ENCODE assay signal across 17 cellular contexts in genomic region chr2:186716899-186717811, GRCh38. TPM values are rescaled to one million over a fixed set of nuclear protein-coding genes. Genes with fewer than 3 reads are reported as not detected.
DNase-seq lines count a peak whose midpoint lies in the region; ATAC-seq, FAIRE-seq and TF ChIP-seq lines count a peak whose summit lies in the region.
"Had no signal": no experiment of that assay in that cellular context is flagged by ENCODE, and none has a peak within 500 bp of the region (broad histone marks: within the 10 kb centered on the region; RNA-seq: fewer than 3 reads in every experiment).

No MANE protein-coding gene starts in this region.

- no peaks in the 10 kb centered on the region for H3K36me3 Mint-ChIP-seq in GM23338 (ENCODE audit: low read depth)
- H3K36me3 Mint-ChIP-seq: CD4-positive, CD25-positive, alpha-beta regulatory T cell; naive thymus-derived CD4-positive, alpha-beta T cell had no signal

- H3K36me3 ChIP-seq in GM23338 (ENCODE audit: insufficient read depth) (no peaks in the 10 kb centered on the region), neuronal stem cell (replicated peaks in 1 of 2; ENCODE audit: control insufficient read depth in 2 of 2, insufficient read depth in 2 of 2, low read length in 2 of 2) (no peaks in the 10 kb centered on the region)

- no peak overlapping the region for H3K23ac ChIP-seq in neuronal stem cell (ENCODE audit: low read depth, low read length, poor library complexity)

- TF ChIP-seq CTCF in GM23338 (conservative IDR thresholded peaks at IDR 0.05; ENCODE audit: low read depth in 2 of 2) (no peak), fibroblast of the aortic adventitia (IDR thresholded peaks at IDR 0.05; ENCODE audit: insufficient read depth, low read length) (no peak)

- no peaks in the 10 kb centered on the region for H3K9me3 ChIP-seq in neuronal stem cell (replicated peaks in 1 of 2; ENCODE audit: control insufficient read depth in 2 of 2, insufficient read depth in 1 of 2, low read depth in 1 of 2, low read length in 2 of 2)
- H3K9me3 ChIP-seq: body of pancreas had no signal

- H2AFZ ChIP-seq in GM23338 (no peak overlapping the region), neuronal stem cell (ENCODE audit: low read length) (peak overlapping the region; percentile 82)

- H2BK15ac ChIP-seq in neuronal stem cell (ENCODE audit: low read length), result no peak overlapping the region

- no peak overlapping the region for H3K18ac ChIP-seq in neuronal stem cell (ENCODE audit: low read length)

- no peak overlapping the region for H3K9ac ChIP-seq in neuronal stem cell (ENCODE audit: low read depth, low read length, poor library complexity)

- H2BK12ac ChIP-seq in neuronal stem cell (ENCODE audit: low read length), result no peak overlapping the region

- H3F3A ChIP-seq in GM23338 (replicated peaks; ENCODE audit: low read depth), result no peaks in the 10 kb centered on the region

- H4K20me1 ChIP-seq in GM23338 (replicated peaks; ENCODE audit: insufficient read depth), result no peaks in the 10 kb centered on the region

- H3K9me2 ChIP-seq in GM23338 (ENCODE audit: insufficient read depth), result no peaks in the 10 kb centered on the region

- H3K27ac Mint-ChIP-seq in GM23338, result peak overlapping the region; percentile 71
- H3K27ac Mint-ChIP-seq: CD4-positive, CD25-positive, alpha-beta regulatory T cell; naive thymus-derived CD4-positive, alpha-beta T cell had no signal

- H3K4me1 ChIP-seq in GM23338 (ENCODE audit: insufficient read depth) (peaks cover 61% of the 10 kb centered on the region), neuronal stem cell (ENCODE audit: control insufficient read depth in 2 of 2, insufficient read depth in 1 of 2, low read depth in 1 of 2, low read length in 2 of 2) (peaks cover 10 to 42% of the 10 kb centered on the region in 2 donors)
- H3K4me1 ChIP-seq: body of pancreas had no signal

- no peak overlapping the region for H3K4me3 Mint-ChIP-seq in GM23338
- H3K4me3 Mint-ChIP-seq: CD4-positive, CD25-positive, alpha-beta regulatory T cell; naive thymus-derived CD4-positive, alpha-beta T cell had no signal

- H4K8ac ChIP-seq in neuronal stem cell (ENCODE audit: low read depth, low read length), result no peak overlapping the region

- H3K4me2 ChIP-seq in GM23338, result no peak overlapping the region
- no peak overlapping the region for H3K4me2 ChIP-seq in neuronal stem cell (ENCODE audit: insufficient read depth, low read length, poor library complexity, severe bottlenecking)

- H3K14ac ChIP-seq in neuronal stem cell (ENCODE audit: low read length), result no peak overlapping the region

- no peaks in the 10 kb centered on the region for H3K9me3 Mint-ChIP-seq in GM23338
- H3K9me3 Mint-ChIP-seq: naive thymus-derived CD4-positive, alpha-beta T cell had no signal

- no peak overlapping the region for H4K91ac ChIP-seq in neuronal stem cell (ENCODE audit: low read depth, low read length, poor library complexity)

- DNase-seq in GM23338 (ENCODE audit: low spot score), result peak; percentile 56
- DNase-seq in NCI-H69 (lab: John Stamatoyannopoulos, UW), result peak; percentile 79
- DNase-seq in fibroblast of the aortic adventitia (ENCODE audit: low read depth), result peak; percentile 30
- no peak for DNase-seq in neuronal stem cell (ENCODE audit: low spot score)
- DNase-seq in urothelium cell line (ENCODE audit: low spot score), result no peak
- DNase-seq in NCI-H128 (lab: John Stamatoyannopoulos, UW; ENCODE audit: unreplicated experiment), result no peak
- DNase-seq: activated gamma-delta T cell; body of pancreas; CD4-positive, CD25-positive, alpha-beta regulatory T cell; effector CD8-positive, alpha-beta T cell; KBM-7; left cardiac atrium; naive thymus-derived CD4-positive, alpha-beta T cell; NCI-H187; stimulated activated naive CD8-positive, alpha-beta T cell treated with anti-CD3 and anti-CD28 coated beads, Interleukin-15, Interleukin-2, amounts not matched to agents 100 U/mL and 50 U/mL, for 24 hours had no signal

- H3K4me1 Mint-ChIP-seq in GM23338, result peaks cover 50% of the 10 kb centered on the region
- H3K4me1 Mint-ChIP-seq: CD4-positive, CD25-positive, alpha-beta regulatory T cell; naive thymus-derived CD4-positive, alpha-beta T cell had no signal

- H3K27me3 Mint-ChIP-seq in GM23338 (ENCODE audit: insufficient read depth, low read depth, poor library complexity), result peaks cover 4% of the 10 kb centered on the region
- H3K27me3 Mint-ChIP-seq: CD4-positive, CD25-positive, alpha-beta regulatory T cell had no signal

- no peak overlapping the region for H2AK5ac ChIP-seq in neuronal stem cell (ENCODE audit: low read depth, low read length)

- ATAC-seq in GM23338 (peak; percentile 86), esophagus mucosa (no peak), GM19452 (IDR thresholded peaks at IDR 0.05; ENCODE audit: unreplicated experiment) (no peak)
- ATAC-seq: body of pancreas; left cardiac atrium; naive thymus-derived CD4-positive, alpha-beta T cell; stimulated activated naive CD8-positive, alpha-beta T cell treated with anti-CD3 and anti-CD28 coated beads, Interleukin-15, Interleukin-2, amounts not matched to agents 100 U/mL and 50 U/mL, for 24 hours had no signal

- H3K27ac ChIP-seq in GM23338 (ENCODE audit: low read depth) (peak overlapping the region; percentile 15), neuronal stem cell (replicated peaks; ENCODE audit: low read length) (peak overlapping the region; percentile 55)
- H3K27ac ChIP-seq: body of pancreas had no signal

- no peak overlapping the region for H2BK5ac ChIP-seq in neuronal stem cell (ENCODE audit: low read length)

- no CpG with 5 or more reads among the region's 4 CpGs for WGBS in neuronal stem cell (ENCODE audit: extremely low coverage in 2 of 2, insufficient read length in 2 of 2, insufficient replicate concordance in 1 of 2), 2 donors

- no peak overlapping the region for H3K4me3 ChIP-seq in GM23338
- no peak overlapping the region for H3K4me3 ChIP-seq in fibroblast of the aortic adventitia (ENCODE audit: low read depth, low read length)
- no peak overlapping the region for H3K4me3 ChIP-seq in neuronal stem cell (ENCODE audit: low read length in 2 of 2)
- H3K4me3 ChIP-seq: body of pancreas had no signal

- no peak overlapping the region for H2BK120ac ChIP-seq in neuronal stem cell (ENCODE audit: low read depth, low read length)

- no peak for FAIRE-seq in urothelium cell line (lab: Jason Lieb, UNC)

- H3K27me3 ChIP-seq in GM23338 (ENCODE audit: insufficient read depth) (no peaks in the 10 kb centered on the region), neuronal stem cell (ENCODE audit: control insufficient read depth in 3 of 3, insufficient read depth in 3 of 3, low read depth in 1 of 3, low read length in 3 of 3) (no peaks in the 10 kb centered on the region)
- H3K27me3 ChIP-seq: body of pancreas had no signal

- no peaks in the 10 kb centered on the region for H3K79me1 ChIP-seq in neuronal stem cell (ENCODE audit: low read depth, low read length)

- H3K4ac ChIP-seq in neuronal stem cell (ENCODE audit: low read length), result no peak overlapping the region

- peaks cover 14% of the 10 kb centered on the region for H3K79me2 ChIP-seq in GM23338 (replicated peaks; ENCODE audit: insufficient read depth)

TF ChIP-seq in GM23338, 12 proteins besides CTCF, POLR2A, EP300 and RAD21:
- no peak for TF ChIP-seq ZNF331 (CRISPR knock-in tag; IDR thresholded peaks at IDR 0.05; ENCODE audit: low read depth)
- TF ChIP-seq CREB1 (CRISPR knock-in tag; IDR thresholded peaks at IDR 0.05; ENCODE audit: low read depth), result no peak

RNA-seq across cellular contexts. Expression of gene FAM171B, which starts 23.3 kb away (rescaled TPM):
- total RNA-seq in GM23338 (2014; rRNA removed; shearing (Covaris generic)), result 26.3 and 27.2 TPM in 2 replicates
- 9.8 and 10.7 TPM in 2 replicates for polyA plus RNA-seq in GM23338 (2016; fragmentation: Nextera tagmentation; extraction: Ambion mirVana)
- total RNA-seq in fibroblast of the aortic adventitia (ENCODE audit: low replicate concordance), result 24.9 and 32.4 TPM in 2 replicates
- 18.5 TPM for polyA plus RNA-seq in neuronal stem cell (2013, experiment 1 of 2)
- 19.2 TPM for polyA plus RNA-seq in neuronal stem cell (2013, experiment 2 of 2)
- 1.2 TPM for total RNA-seq in esophagus mucosa
- polyA plus RNA-seq: CD4-positive, CD25-positive, alpha-beta regulatory T cell had no signal

Comparison
In these comparisons a context has a peak if more than half of its experiments do, and no peak if none do; other contexts are left out.
1. DNase-seq: peak in GM23338 (single experiment), NCI-H69 (single experiment) and fibroblast of the aortic adventitia (single experiment); none in neuronal stem cell (single experiment), urothelium cell line (single experiment) and NCI-H128 (single experiment).
2. RNA of gene FAM171B, which starts 23.3 kb away (total RNA-seq): 24.9 to 32.4 TPM in fibroblast of the aortic adventitia and 26.3 to 27.2 TPM in GM23338; 1.2 TPM in esophagus mucosa (single experiment); every median in the first group is over 10 times any median in the second.